Comparison of ENCODE assay signal across 18 cellular contexts in the genomic region with DNA sequence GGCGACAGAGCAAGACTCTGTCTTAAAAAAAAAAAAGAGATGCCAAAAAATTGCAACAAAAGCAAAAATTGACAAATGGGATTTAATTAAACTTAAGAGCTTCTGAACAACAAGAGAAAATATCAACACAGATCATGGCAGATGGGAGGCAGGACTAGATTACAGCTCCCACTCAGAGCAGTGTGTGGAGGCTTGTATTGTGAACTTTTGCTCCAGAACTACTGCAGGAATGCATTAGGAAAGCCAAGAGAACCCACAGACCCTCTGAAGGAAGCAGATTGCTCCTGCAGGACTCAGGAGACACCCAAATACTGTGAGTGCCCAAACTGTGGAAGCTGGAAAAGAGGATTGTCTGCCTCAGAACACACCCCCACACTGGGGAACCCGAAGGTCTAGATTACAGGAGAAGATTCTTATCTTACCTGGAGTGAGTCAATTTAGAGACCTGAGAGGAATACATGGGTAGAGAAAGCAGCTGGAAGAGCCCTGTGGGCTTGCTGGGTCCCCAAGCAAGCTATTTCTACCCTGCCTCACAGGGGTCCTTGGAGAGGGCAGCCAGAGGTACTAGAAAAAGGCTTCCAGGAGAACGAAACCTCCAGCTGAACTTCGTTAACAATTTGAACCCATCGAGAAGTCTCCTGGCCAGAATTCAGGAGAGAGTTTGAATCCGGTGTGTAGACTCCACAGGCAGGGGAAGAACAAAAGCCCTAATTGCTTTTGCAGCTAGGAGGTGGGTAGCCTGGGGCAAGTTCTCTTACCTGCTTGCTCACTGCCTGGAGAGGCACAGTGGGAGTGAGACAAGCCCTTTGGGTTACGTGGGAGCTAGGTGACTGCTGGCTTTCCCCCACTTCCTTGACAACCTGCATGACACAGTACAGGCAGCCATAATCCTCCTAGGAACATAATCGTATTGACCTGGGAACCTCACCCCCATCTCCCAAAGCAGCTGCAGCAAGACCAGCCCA.
"Had no signal": no experiment of that assay in that cellular context is flagged by ENCODE, and none has a peak within 500 bp of the region (broad histone marks: within the 10 kb centered on the region; RNA-seq: fewer than 3 reads in every experiment).

No MANE protein-coding gene starts in this region.

- DNase-seq: activated CD4-positive, alpha-beta T cell treated with anti-CD3 and anti-CD28 coated beads for 48 hours; activated CD8-positive, alpha-beta memory T cell treated with anti-CD3 and anti-CD28 coated beads, Interleukin-2, amount 50 U/mL, for 4 hours; activated CD8-positive, alpha-beta T cell treated with anti-CD3 and anti-CD28 coated beads for 36 hours; activated gamma-delta T cell; activated T-cell treated with anti-CD3 and anti-CD28 coated beads, Interleukin-2, amount 50 U/mL, for 48 hours; amygdala; glutamatergic neuron; right cardiac atrium; small intestine; stimulated activated CD4-positive, alpha-beta T cell treated with anti-CD3 and anti-CD28 coated beads, Interleukin-4, amount 100 ng/mL, for 24 hours; stimulated activated naive CD4-positive, alpha-beta T cell; T-helper 17 cell; tibial artery; uterus had no signal

- H3K4me3 Mint-ChIP-seq: activated CD8-positive, alpha-beta T cell treated with anti-CD3 and anti-CD28 coated beads for 36 hours; nephron; T-helper 17 cell; WTC11 had no signal

- H3K4me1 ChIP-seq: prostate gland, tibial artery, uterus had no signal

- H3K9me3 Mint-ChIP-seq: activated CD8-positive, alpha-beta T cell treated with anti-CD3 and anti-CD28 coated beads for 36 hours had no signal

- H3K27ac ChIP-seq: prostate gland, tibial artery, uterus had no signal

- H3K27me3 Mint-ChIP-seq: T-helper 17 cell had no signal

- H3K27me3 ChIP-seq: tibial artery, uterus had no signal

- H3K27ac Mint-ChIP-seq: activated CD8-positive, alpha-beta T cell treated with anti-CD3 and anti-CD28 coated beads for 36 hours; activated naive CD4-positive, alpha-beta T cell treated with anti-CD3 and anti-CD28 coated beads, Interleukin-2, amount 50 U/mL, for 72 hours; nephron; T-helper 17 cell; WTC11 had no signal

- H3K36me3 Mint-ChIP-seq: activated naive CD4-positive, alpha-beta T cell treated with anti-CD3 and anti-CD28 coated beads, Interleukin-2, amount 50 U/mL, for 72 hours had no signal

- H3K36me3 ChIP-seq: prostate gland, tibial artery, uterus had no signal

- H3K4me1 Mint-ChIP-seq: nephron, T-helper 17 cell, WTC11 had no signal

- H3K9me3 ChIP-seq: prostate gland, tibial artery, uterus had no signal

- H3K4me3 ChIP-seq: prostate gland, tibial artery, uterus had no signal
